1 cellular context compared by ENCODE assay signal in the genomic region with DNA sequence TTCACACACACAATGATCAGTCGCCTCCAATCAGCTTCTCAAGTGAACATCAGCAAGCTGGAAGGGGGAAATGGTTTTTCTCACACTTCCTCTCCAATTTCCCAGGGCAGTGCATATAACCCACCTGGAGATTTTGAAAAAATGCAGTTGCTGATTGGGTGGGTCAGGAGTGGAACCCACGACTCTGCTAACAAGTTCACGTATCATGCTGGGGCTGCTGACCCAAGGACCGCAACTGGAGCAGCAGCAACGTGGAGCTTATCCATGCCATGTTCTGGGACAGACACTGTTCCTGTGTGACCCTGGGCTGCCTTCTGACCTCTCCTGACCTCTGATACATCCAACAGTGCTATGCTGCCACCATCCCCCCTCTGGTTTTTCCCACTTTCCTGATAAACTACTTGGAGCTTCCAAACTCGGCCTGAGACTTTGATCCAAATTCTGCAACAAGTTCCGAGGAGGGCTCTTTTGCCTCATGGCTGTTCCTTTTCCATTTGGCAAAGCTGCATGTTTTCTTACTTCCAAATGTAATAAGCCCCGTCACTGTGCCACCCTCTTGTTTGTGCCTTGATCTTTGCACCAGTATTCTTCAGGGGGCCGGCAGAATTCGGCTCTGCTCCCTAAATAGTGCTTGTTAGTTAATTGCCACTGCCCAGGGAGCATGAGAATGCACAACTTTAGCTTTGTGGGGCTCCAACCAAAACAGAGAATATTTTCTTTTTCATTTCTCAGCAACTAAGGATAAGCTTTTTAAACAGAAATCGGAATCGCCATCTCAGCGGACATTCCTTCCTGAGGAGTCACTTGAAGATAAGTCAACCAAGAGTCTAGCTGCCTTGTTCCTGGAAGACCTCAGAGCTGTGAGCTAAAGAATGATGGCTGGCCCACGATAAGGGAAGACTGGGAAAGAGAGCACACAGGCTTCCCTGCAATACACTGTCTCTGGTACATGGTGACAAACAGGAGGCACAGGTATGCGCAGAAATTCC.
TF ChIP-seq lines count a peak whose summit lies in the region.

No MANE protein-coding gene starts in this region.

TF ChIP-seq in GM12878, 131 proteins besides CTCF, POLR2A, EP300 and RAD21 (continued from another document):
- TF ChIP-seq, protein P1, sequence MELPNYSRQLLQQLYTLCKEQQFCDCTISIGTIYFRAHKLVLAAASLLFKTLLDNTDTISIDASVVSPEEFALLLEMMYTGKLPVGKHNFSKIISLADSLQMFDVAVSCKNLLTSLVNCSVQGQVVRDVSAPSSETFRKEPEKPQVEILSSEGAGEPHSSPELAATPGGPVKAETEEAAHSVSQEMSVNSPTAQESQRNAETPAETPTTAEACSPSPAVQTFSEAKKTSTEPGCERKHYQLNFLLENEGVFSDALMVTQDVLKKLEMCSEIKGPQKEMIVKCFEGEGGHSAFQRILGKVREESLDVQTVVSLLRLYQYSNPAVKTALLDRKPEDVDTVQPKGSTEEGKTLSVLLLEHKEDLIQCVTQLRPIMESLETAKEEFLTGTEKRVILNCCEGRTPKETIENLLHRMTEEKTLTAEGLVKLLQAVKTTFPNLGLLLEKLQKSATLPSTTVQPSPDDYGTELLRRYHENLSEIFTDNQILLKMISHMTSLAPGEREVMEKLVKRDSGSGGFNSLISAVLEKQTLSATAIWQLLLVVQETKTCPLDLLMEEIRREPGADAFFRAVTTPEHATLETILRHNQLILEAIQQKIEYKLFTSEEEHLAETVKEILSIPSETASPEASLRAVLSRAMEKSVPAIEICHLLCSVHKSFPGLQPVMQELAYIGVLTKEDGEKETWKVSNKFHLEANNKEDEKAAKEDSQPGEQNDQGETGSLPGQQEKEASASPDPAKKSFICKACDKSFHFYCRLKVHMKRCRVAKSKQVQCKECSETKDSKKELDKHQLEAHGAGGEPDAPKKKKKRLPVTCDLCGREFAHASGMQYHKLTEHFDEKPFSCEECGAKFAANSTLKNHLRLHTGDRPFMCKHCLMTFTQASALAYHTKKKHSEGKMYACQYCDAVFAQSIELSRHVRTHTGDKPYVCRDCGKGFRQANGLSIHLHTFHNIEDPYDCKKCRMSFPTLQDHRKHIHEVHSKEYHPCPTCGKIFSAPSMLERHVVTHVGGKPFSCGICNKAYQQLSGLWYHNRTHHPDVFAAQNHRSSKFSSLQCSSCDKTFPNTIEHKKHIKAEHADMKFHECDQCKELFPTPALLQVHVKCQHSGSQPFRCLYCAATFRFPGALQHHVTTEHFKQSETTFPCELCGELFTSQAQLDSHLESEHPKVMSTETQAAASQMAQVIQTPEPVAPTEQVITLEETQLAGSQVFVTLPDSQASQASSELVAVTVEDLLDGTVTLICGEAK (IDR thresholded peaks at IDR 0.05; ENCODE audit: borderline replicate concordance) = no peak
- TF ChIP-seq IKZF2 (IDR thresholded peaks at IDR 0.05) (0 out of 4 replicates have a peak, but pooled peaks of 1 of the 2 experiments have one; percentile 5), SPI1 (IDR thresholded peaks at IDR 0.05; ENCODE audit: borderline replicate concordance, insufficient read depth, low read depth, low read length) (peak; percentile 75; the same call in 1 of the 2 replicates)
- TF ChIP-seq, protein P2, sequence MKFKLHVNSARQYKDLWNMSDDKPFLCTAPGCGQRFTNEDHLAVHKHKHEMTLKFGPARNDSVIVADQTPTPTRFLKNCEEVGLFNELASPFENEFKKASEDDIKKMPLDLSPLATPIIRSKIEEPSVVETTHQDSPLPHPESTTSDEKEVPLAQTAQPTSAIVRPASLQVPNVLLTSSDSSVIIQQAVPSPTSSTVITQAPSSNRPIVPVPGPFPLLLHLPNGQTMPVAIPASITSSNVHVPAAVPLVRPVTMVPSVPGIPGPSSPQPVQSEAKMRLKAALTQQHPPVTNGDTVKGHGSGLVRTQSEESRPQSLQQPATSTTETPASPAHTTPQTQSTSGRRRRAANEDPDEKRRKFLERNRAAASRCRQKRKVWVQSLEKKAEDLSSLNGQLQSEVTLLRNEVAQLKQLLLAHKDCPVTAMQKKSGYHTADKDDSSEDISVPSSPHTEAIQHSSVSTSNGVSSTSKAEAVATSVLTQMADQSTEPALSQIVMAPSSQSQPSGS (IDR thresholded peaks at IDR 0.05; ENCODE audit: low read length) = peak; percentile 49
TF ChIP-seq in GM12878: peak in this region for 9.
